ENCODE assay signal across 8 cellular contexts in the genomic region with DNA sequence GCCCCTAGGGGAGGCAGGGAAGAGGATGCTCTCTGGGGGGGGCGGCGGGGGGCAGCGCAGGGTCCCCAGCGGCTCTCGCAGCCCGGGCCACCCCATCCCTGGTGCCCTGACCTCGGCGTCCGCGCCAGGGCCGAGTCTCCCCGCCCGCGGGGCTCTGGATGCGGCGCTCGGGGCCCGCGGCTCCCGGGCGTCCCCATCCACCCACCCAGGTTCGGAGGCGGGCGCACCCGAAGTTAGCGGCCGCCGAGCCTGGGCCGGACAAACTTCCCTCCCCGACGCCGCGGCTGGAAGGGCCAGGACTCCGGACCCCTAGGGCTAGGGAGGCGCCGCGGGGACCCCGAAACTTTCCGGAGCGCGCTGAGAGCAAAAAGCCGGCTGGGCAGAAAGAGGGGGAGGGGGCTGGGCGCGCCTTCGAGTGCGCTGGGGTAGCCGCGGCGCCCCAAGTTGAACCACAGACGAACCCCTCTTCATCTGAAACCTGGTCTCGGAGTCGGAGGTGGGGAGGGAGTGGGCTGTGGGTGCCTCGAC.
DNase-seq lines count a peak whose midpoint lies in the region; ATAC-seq and TF ChIP-seq lines count a peak whose summit lies in the region.
"Had no signal": no experiment of that assay in that cellular context is flagged by ENCODE, and none has a peak within 500 bp of the region (broad histone marks: within the 10 kb centered on the region; RNA-seq: fewer than 3 reads in every experiment).

No MANE protein-coding gene starts in this region.

- no peak overlapping the region for H3K9ac ChIP-seq in iPS-18a (ENCODE audit: low read length)

- peaks cover 90% of the 10 kb centered on the region for H3K27me3 ChIP-seq in iPS-18a (ENCODE audit: control insufficient read depth, insufficient read depth, low read length)

- H3K36me3 ChIP-seq in iPS-18a (ENCODE audit: control insufficient read depth, low read depth, low read length), result no peaks in the 10 kb centered on the region

- H3K4me3 ChIP-seq in WI38 (ENCODE audit: low read depth, low read length) (peak overlapping the region; percentile 44), iPS-18a (ENCODE audit: low read length) (peak overlapping the region; percentile 45)

- H3K27ac Mint-ChIP-seq in stimulated activated naive CD8-positive, alpha-beta T cell treated with anti-CD3 and anti-CD28 coated beads, Interleukin-15, amount 100 ng/mL, for 72 hours, result no peak overlapping the region

- no peak overlapping the region for H3K4me3 Mint-ChIP-seq in stimulated activated naive CD8-positive, alpha-beta T cell treated with anti-CD3 and anti-CD28 coated beads, Interleukin-15, amount 100 ng/mL, for 72 hours

- H3K9me3 Mint-ChIP-seq in stimulated activated naive CD8-positive, alpha-beta T cell treated with anti-CD3 and anti-CD28 coated beads, Interleukin-15, amount 100 ng/mL, for 72 hours, result no peaks in the 10 kb centered on the region

- peaks cover 28% of the 10 kb centered on the region for H3K4me1 Mint-ChIP-seq in stimulated activated naive CD8-positive, alpha-beta T cell treated with anti-CD3 and anti-CD28 coated beads, Interleukin-15, amount 100 ng/mL, for 72 hours

- peaks cover 69% of the 10 kb centered on the region for H3K27me3 Mint-ChIP-seq in stimulated activated naive CD8-positive, alpha-beta T cell treated with anti-CD3 and anti-CD28 coated beads, Interleukin-15, amount 100 ng/mL, for 72 hours

- peak; percentile 72 for DNase-seq in GM20000 (ENCODE audit: low spot score)
- DNase-seq in stimulated activated naive CD8-positive, alpha-beta T cell treated with anti-CD3 and anti-CD28 coated beads, Interleukin-15, amount 100 ng/mL, for 72 hours, result peak; percentile 11 to 21
- DNase-seq in cerebellar nuclear complex (lab: John Stamatoyannopoulos, UW), result no peak
- no peak for DNase-seq in NCI-H1436 (lab: John Stamatoyannopoulos, UW)
- DNase-seq: NCI-H2171 treated with DMSO at 0.1 percent for 48 hours had no signal

- ATAC-seq in stimulated activated naive CD8-positive, alpha-beta T cell treated with anti-CD3 and anti-CD28 coated beads, Interleukin-15, amount 100 ng/mL, for 72 hours, result peak; percentile 7
- no peak for ATAC-seq in GM21423 (IDR thresholded peaks at IDR 0.05; ENCODE audit: unreplicated experiment)

- H3K9me3 ChIP-seq in iPS-18a (ENCODE audit: control insufficient read depth, low read depth, low read length), result no peaks in the 10 kb centered on the region

- TF ChIP-seq CTCF in GM20000 (IDR thresholded peaks at IDR 0.05; ENCODE audit: extremely low read depth, missing control alignments) (no peak), WI38 (IDR thresholded peaks at IDR 0.05; ENCODE audit: low read depth, low read length) (no peak)

- no peak overlapping the region for H3K27ac ChIP-seq in iPS-18a (ENCODE audit: low read length)

- no peaks in the 10 kb centered on the region for H3K4me1 ChIP-seq in iPS-18a (ENCODE audit: control insufficient read depth, low read depth, low read length)

Comparison
In these comparisons a context has a peak if more than half of its experiments do, and no peak if none do; other contexts are left out.
1. DNase-seq: peak in GM20000 (single experiment) and stimulated activated naive CD8-positive, alpha-beta T cell treated with anti-CD3 and anti-CD28 coated beads, Interleukin-15, amount 100 ng/mL, for 72 hours (2 of 2); none in cerebellar nuclear complex (0 of 2) and NCI-H1436 (single experiment).